8 cellular contexts compared by ENCODE assay signal in genomic region chr6:84052204-84052882, GRCh38. TPM values are rescaled to one million over a fixed set of nuclear protein-coding genes. Genes with fewer than 3 reads are reported as not detected.
DNase-seq lines count a peak whose midpoint lies in the region; ATAC-seq and TF ChIP-seq lines count a peak whose summit lies in the region.

No MANE protein-coding gene starts in this region.

- no peak overlapping the region for H3K4me3 ChIP-seq in hepatocyte
- H3K4me3 ChIP-seq in suprapubic skin: peak overlapping the region; percentile 16

- H3K27ac ChIP-seq in hepatocyte (no peak overlapping the region), suprapubic skin (no peak overlapping the region)

- TF ChIP-seq CTCF in hepatocyte (IDR thresholded peaks at IDR 0.05; ENCODE audit: poor library complexity): no peak
- TF ChIP-seq CTCF in suprapubic skin (IDR thresholded peaks at IDR 0.05): no peak

- peak overlapping the region; percentile 63 for H3K4me2 ChIP-seq in hepatocyte

- no peaks in the 10 kb centered on the region for H3K4me1 Mint-ChIP-seq in activated CD4-positive, alpha-beta memory T cell treated with anti-CD3 and anti-CD28 coated beads for 36 hours (ENCODE audit: low read depth)
- H3K4me1 Mint-ChIP-seq in T-cell: no peaks in the 10 kb centered on the region

- no peaks in the 10 kb centered on the region for H4K20me1 ChIP-seq in hepatocyte (ENCODE audit: insufficient read depth, poor library complexity, severe bottlenecking)

- peaks cover 4% of the 10 kb centered on the region for H3K27me3 Mint-ChIP-seq in activated CD4-positive, alpha-beta memory T cell treated with anti-CD3 and anti-CD28 coated beads for 36 hours
- H3K27me3 Mint-ChIP-seq in T-cell: peaks cover 4 to 11% of the 10 kb centered on the region in 2 donors

- CTCF ChIA-PET in activated CD4-positive, alpha-beta memory T cell treated with anti-CD3 and anti-CD28 coated beads for 36 hours (lab: Charles Lee): no interaction called here
- CTCF ChIA-PET in T-cell (lab: Charles Lee): no interaction called here

- H3K9me3 Mint-ChIP-seq in activated CD4-positive, alpha-beta memory T cell treated with anti-CD3 and anti-CD28 coated beads for 36 hours: no peaks in the 10 kb centered on the region
- no peaks in the 10 kb centered on the region for H3K9me3 Mint-ChIP-seq in T-cell

- no peaks in the 10 kb centered on the region for H3K9me2 ChIP-seq in hepatocyte (replicated peaks; ENCODE audit: insufficient read depth)

- POLR2A ChIA-PET in activated CD4-positive, alpha-beta memory T cell treated with anti-CD3 and anti-CD28 coated beads for 36 hours (lab: Charles Lee): no interaction called here
- POLR2A ChIA-PET in T-cell (lab: Charles Lee): no interaction called here

- no peaks in the 10 kb centered on the region for H3K36me3 ChIP-seq in hepatocyte (replicated peaks; ENCODE audit: insufficient read depth, low read depth)
- H3K36me3 ChIP-seq in suprapubic skin: no peaks in the 10 kb centered on the region

- no peak for TF ChIP-seq EP300 in suprapubic skin (IDR thresholded peaks at IDR 0.05)

- H3K9me3 ChIP-seq in hepatocyte (ENCODE audit: low read depth) (no peaks in the 10 kb centered on the region), suprapubic skin (no peaks in the 10 kb centered on the region)

- no peak for ATAC-seq in T-cell (replicated peaks in 1 of 4)

- H3K36me3 Mint-ChIP-seq in activated CD4-positive, alpha-beta memory T cell treated with anti-CD3 and anti-CD28 coated beads for 36 hours: no peaks in the 10 kb centered on the region
- no peaks in the 10 kb centered on the region for H3K36me3 Mint-ChIP-seq in T-cell

- no peaks in the 10 kb centered on the region for H3K27me3 ChIP-seq in hepatocyte
- H3K27me3 ChIP-seq in suprapubic skin: no peaks in the 10 kb centered on the region

- H3K4me3 Mint-ChIP-seq in activated CD4-positive, alpha-beta memory T cell treated with anti-CD3 and anti-CD28 coated beads for 36 hours: no peak overlapping the region
- H3K4me3 Mint-ChIP-seq in T-cell: no peak overlapping the region

- no peak overlapping the region for H3K27ac Mint-ChIP-seq in activated CD4-positive, alpha-beta memory T cell treated with anti-CD3 and anti-CD28 coated beads for 36 hours
- no peak overlapping the region for H3K27ac Mint-ChIP-seq in T-cell

- peak; percentile 35 for DNase-seq in COLO829 (ENCODE audit: low spot score)
- DNase-seq in NCI-H1436 treated with DMSO at 0.1 percent for 48 hours (lab: John Stamatoyannopoulos, UW): peak; percentile 82
- DNase-seq in amygdala (lab: John Stamatoyannopoulos, UW): peak in 29 of 56 donors; percentile 7 to 69 (median 32)
- peak; percentile 53 for DNase-seq in hepatocyte (ENCODE audit: low spot score)
- DNase-seq in suprapubic skin (ENCODE audit: low spot score in 2 of 2): no peak
- DNase-seq in activated CD4-positive, alpha-beta memory T cell treated with anti-CD3 and anti-CD28 coated beads for 36 hours: no peak
- DNase-seq in mesenteric fat pad (ENCODE audit: low spot score): no peak
- DNase-seq in T-cell: no peak

- WGBS in hepatocyte (ENCODE audit: low lambda C conversion rate, missing lambda C conversion rate): 18% methylated on average over 7 of the region's 7 CpGs
- 22% methylated on average over 7 of the region's 7 CpGs for WGBS in suprapubic skin

- no peak for TF ChIP-seq POLR2A in suprapubic skin (IDR thresholded peaks at IDR 0.05)

- no peaks in the 10 kb centered on the region for H3K79me2 ChIP-seq in hepatocyte

- H3K4me1 ChIP-seq in hepatocyte (ENCODE audit: insufficient read depth) (peaks cover 7% of the 10 kb centered on the region), suprapubic skin (peaks cover 9% of the 10 kb centered on the region)

- peak overlapping the region; percentile 33 for H2AFZ ChIP-seq in hepatocyte

- intact Hi-C loops in activated CD4-positive, alpha-beta memory T cell treated with anti-CD3 and anti-CD28 coated beads for 36 hours (cut with micrococcal nuclease): no loop called here

RNA-seq across cellular contexts. Expression of gene MRAP2, which starts 18.8 kb away (rescaled TPM):
- 0.88 and 2.5 TPM in 2 replicates for total RNA-seq in hepatocyte
- polyA plus RNA-seq in hepatocyte: 2.2 and 3.2 TPM in 2 replicates
- total RNA-seq in suprapubic skin: 1 to 10 TPM; 1.2 to 2.8 (median 1.8) TPM
- total RNA-seq in activated CD4-positive, alpha-beta memory T cell treated with anti-CD3 and anti-CD28 coated beads for 36 hours: not detected
- total RNA-seq in mesenteric fat pad: 0.16 TPM
- not detected for total RNA-seq in T-cell

Comparison
In these comparisons a context has a peak if more than half of its experiments do, and no peak if none do; other contexts are left out.
1. DNase-seq: peak in COLO829 (single experiment), NCI-H1436 treated with DMSO at 0.1 percent for 48 hours (single experiment), amygdala (29 of 56) and hepatocyte (single experiment); none in suprapubic skin (0 of 2), activated CD4-positive, alpha-beta memory T cell treated with anti-CD3 and anti-CD28 coated beads for 36 hours (single experiment), mesenteric fat pad (single experiment) and T-cell (0 of 34).